ENCODE assay signal across 8 cellular contexts in genomic region chr20:64255361-64256281, GRCh38. TPM values are rescaled to one million over a fixed set of nuclear protein-coding genes. Genes with fewer than 3 reads are reported as not detected.
DNase-seq lines count a peak whose midpoint lies in the region; ATAC-seq and TF ChIP-seq lines count a peak whose summit lies in the region.

Gene PCMTD2, plus strand, starts transcription at chr20:64255748. Its CDS starts 4,218 bp downstream, at chr20:64259966.

- H3K27me3 ChIP-seq in esophagus squamous epithelium: peaks cover 0 to 16% (median 0%) of the 10 kb centered on the region in 4 donors

- peak within 1 kb of the TSS; percentile 83 to 93 (median 86) for H3K27ac Mint-ChIP-seq in IgD-negative memory B cell

- no peaks in the 10 kb centered on the region for H3K9me3 ChIP-seq in esophagus squamous epithelium

- peak; percentile 73 for ATAC-seq in GM21529 (IDR thresholded peaks at IDR 0.05; ENCODE audit: unreplicated experiment)

- no peaks in the 10 kb centered on the region for H3K9me3 Mint-ChIP-seq in IgD-negative memory B cell

- H3K27me3 Mint-ChIP-seq in IgD-negative memory B cell: peaks cover 4% of the 10 kb centered on the region

- peaks cover 8% of the 10 kb centered on the region for H3K36me3 Mint-ChIP-seq in IgD-negative memory B cell

- TF ChIP-seq POLR2A in esophagus squamous epithelium (IDR thresholded peaks at IDR 0.05): peak in 3 of 4 donors; percentile 36 to 68 (median 64)

- peak within 1 kb of the TSS; percentile 84 to 96 (median 92) for H3K4me3 ChIP-seq in esophagus squamous epithelium

- peaks cover 0 to 8% (median 0%) of the 10 kb centered on the region in 3 donors for H3K36me3 ChIP-seq in esophagus squamous epithelium

- H3K4me3 Mint-ChIP-seq in IgD-negative memory B cell: peak within 1 kb of the TSS; percentile 90 to 97 (median 94)

- H3K27ac ChIP-seq in esophagus squamous epithelium: peak within 1 kb of the TSS; percentile 88 to 96 (median 92)

- intact Hi-C loops in esophagus squamous epithelium (cut with DNase I): no loop called here

- H3K4me1 ChIP-seq in esophagus squamous epithelium: peaks cover 10 to 51% (median 13%) of the 10 kb centered on the region in 3 donors

- H3K4me1 Mint-ChIP-seq in IgD-negative memory B cell: peaks cover 29 to 43% (median 32%) of the 10 kb centered on the region in 3 donors

- DNase-seq in DMS 273 treated with DMSO at 0.1 percent for 48 hours (lab: John Stamatoyannopoulos, UW): peak; percentile 49
- DNase-seq in activated T-cell treated with anti-CD3 and anti-CD28 coated beads, Interleukin-2, amount 50 U/mL, for 48 hours: peak; percentile 91
- DNase-seq in esophagus squamous epithelium (lab: John Stamatoyannopoulos, UW): peak; percentile 35
- DNase-seq in myocyte (ENCODE audit: low read depth): peak; percentile 86
- DNase-seq in stimulated activated CD8-positive, alpha-beta memory T cell treated with anti-CD3 and anti-CD28 coated beads, Interleukin-7, amount 100 ng/mL, for 48 hours (ENCODE audit: extremely low read depth in 1 of 2, low read depth in 1 of 2): peak; percentile 64 to 71

- WGBS in esophagus squamous epithelium, 2 donors: 0 to 1% methylated on average over 8 to 40 of the region's 96 CpGs

- peak in 2 of 6 experiments; percentile 16 to 19 for TF ChIP-seq CTCF in esophagus squamous epithelium (IDR thresholded peaks at IDR 0.05)

TF ChIP-seq in PFSK-1, 5 proteins besides CTCF, POLR2A, EP300 and RAD21:
- TF ChIP-seq TAF1 (IDR thresholded peaks at IDR 0.05; ENCODE audit: borderline replicate concordance, insufficient read depth, low read length) (no peak), POLR2AphosphoS5 (IDR thresholded peaks at IDR 0.05; ENCODE audit: low read depth, low read length) (peak; percentile 70), REST (IDR thresholded peaks at IDR 0.05; ENCODE audit: insufficient read depth in 1 of 2, low read depth in 2 of 2, low read length in 2 of 2) (no peak; a peak in 1 of 4 replicates), FOXP2 (optimal IDR thresholded peaks at IDR 0.05; ENCODE audit: borderline replicate concordance, extremely low read depth, extremely low read length, insufficient read depth) (peak; percentile 83), SIN3A (IDR thresholded peaks at IDR 0.05; ENCODE audit: borderline replicate concordance, insufficient read depth, low read length) (no peak)

RNA-seq across cellular contexts. Expression of gene PCMTD2, which starts in this region (rescaled TPM):
- 35.7 TPM for polyA plus RNA-seq in IgD-negative memory B cell
- 22.4 TPM for polyA plus RNA-seq in PFSK-1 (2012; ENCODE audit: insufficient read length, low read depth)
- total RNA-seq in esophagus squamous epithelium (10 to 100 TPM; 34.5 to 58.9 (median 47.8) TPM), myocyte (62.3 and 94.6 TPM in 2 replicates)
- polyA plus RNA-seq in myocyte (2012): 25.8 TPM

Comparison
In these comparisons a context has a peak if more than half of its experiments do, and no peak if none do; other contexts are left out.
1. Peak in every context shown above with its lines: DNase-seq, ATAC-seq, H3K4me3 ChIP-seq and H3K27ac ChIP-seq.
2. DNase-seq: peak in every context shown above with its lines; median percentile 91 in activated T-cell treated with anti-CD3 and anti-CD28 coated beads, Interleukin-2, amount 50 U/mL, for 48 hours; 86 in myocyte; 68 in stimulated activated CD8-positive, alpha-beta memory T cell treated with anti-CD3 and anti-CD28 coated beads, Interleukin-7, amount 100 ng/mL, for 48 hours; 49 in DMS 273 treated with DMSO at 0.1 percent for 48 hours; 35 in esophagus squamous epithelium.